ENCODE assay signal across 18 cellular contexts in genomic region chr9:96423985-96424336, GRCh38. TPM values are rescaled to one million over a fixed set of nuclear protein-coding genes. Genes with fewer than 3 reads are reported as not detected.
DNase-seq lines count a peak whose midpoint lies in the region; ATAC-seq and TF ChIP-seq lines count a peak whose summit lies in the region.
"Had no signal": no experiment of that assay in that cellular context is flagged by ENCODE, and none has a peak within 500 bp of the region (broad histone marks: within the 10 kb centered on the region; RNA-seq: fewer than 3 reads in every experiment).

No MANE protein-coding gene starts in this region.

- intact Hi-C loops in left ventricle myocardium inferior (cut with micrococcal nuclease) = no loop called here
- intact Hi-C loops in heart right ventricle (cut with DNase I) = no loop called here
- intact Hi-C loops in MCF 10A (cut with micrococcal nuclease) = no loop called here
- intact Hi-C loops in prostate gland (cut with DNase I) = no loop called here

- BruUV-seq in MCF 10A (replicated peaks; lab: Mats Ljungman, UMichigan) = no TSS peak

- H3K4me3 ChIP-seq in left ventricle myocardium inferior (no peak overlapping the region), heart right ventricle (no peak overlapping the region), prostate gland (no peak overlapping the region)
- H3K4me3 ChIP-seq: GM12878, HAP-1 had no signal

- peak overlapping the region; percentile 21 for H3K4me3 Mint-ChIP-seq in MCF 10A (ENCODE audit: unreplicated experiment)

- no peak for TF ChIP-seq CTCF in left ventricle myocardium inferior (IDR thresholded peaks at IDR 0.05; ENCODE audit: borderline replicate concordance)
- TF ChIP-seq CTCF in heart right ventricle (IDR thresholded peaks at IDR 0.05) = no peak
- no peak for TF ChIP-seq CTCF in MCF 10A (IDR thresholded peaks at IDR 0.05; ENCODE audit: unreplicated experiment)
- no peak for TF ChIP-seq CTCF in foreskin keratinocyte (conservative IDR thresholded peaks at IDR 0.05)
- no peak for TF ChIP-seq CTCF in prostate gland (IDR thresholded peaks at IDR 0.05)

- H3K36me3 Mint-ChIP-seq in MCF 10A (ENCODE audit: insufficient read depth, unreplicated experiment) = no peaks in the 10 kb centered on the region

- TF ChIP-seq POLR2A in prostate gland (IDR thresholded peaks at IDR 0.05) = no peak

- no peaks in the 10 kb centered on the region for H3K9me3 ChIP-seq in left ventricle myocardium inferior (replicated peaks)
- no peaks in the 10 kb centered on the region for H3K9me3 ChIP-seq in heart right ventricle
- no peaks in the 10 kb centered on the region for H3K9me3 ChIP-seq in prostate gland
- H3K9me3 ChIP-seq: HAP-1 had no signal

- CTCF ChIA-PET in MCF 10A (lab: Yijun Ruan, JAX) = interaction anchor here (0.6 to 1.8 kb wide), 6 partner anchors 18 to 244 kb away, joined by 3 to 4 read pairs (median 4); partner anchors contain the start of gene HABP4

- peaks cover 17% of the 10 kb centered on the region for H3K4me1 Mint-ChIP-seq in MCF 10A (ENCODE audit: insufficient read depth, unreplicated experiment)

- WGBS in heart right ventricle, 2 donors = 75 to 82% methylated on average over 6 of the region's 6 CpGs
- WGBS in prostate gland = 47% methylated on average over 6 of the region's 6 CpGs

- no peak for ATAC-seq in heart right ventricle
- peak; percentile 8 for ATAC-seq in foreskin keratinocyte
- ATAC-seq: GM12878 had no signal

- H3K27me3 ChIP-seq in left ventricle myocardium inferior (ENCODE audit: low read depth) = no peaks in the 10 kb centered on the region
- no peaks in the 10 kb centered on the region for H3K27me3 ChIP-seq in heart right ventricle
- no peaks in the 10 kb centered on the region for H3K27me3 ChIP-seq in foreskin keratinocyte
- no peaks in the 10 kb centered on the region for H3K27me3 ChIP-seq in prostate gland (replicated peaks; ENCODE audit: insufficient read depth)

- H3K27me3 Mint-ChIP-seq in MCF 10A (ENCODE audit: insufficient read depth, unreplicated experiment) = no peaks in the 10 kb centered on the region

- H3K27ac Mint-ChIP-seq in MCF 10A (ENCODE audit: low read depth, unreplicated experiment) = no peak overlapping the region

- no peaks in the 10 kb centered on the region for H3K9me3 Mint-ChIP-seq in MCF 10A (ENCODE audit: unreplicated experiment)

- H3K36me3 ChIP-seq in left ventricle myocardium inferior (no peaks in the 10 kb centered on the region), heart right ventricle (no peaks in the 10 kb centered on the region), prostate gland (no peaks in the 10 kb centered on the region)
- H3K36me3 ChIP-seq: HAP-1 had no signal

- POLR2A ChIA-PET in MCF 10A (lab: Yijun Ruan, JAX) = interaction anchor here (0.9 to 3.0 kb wide), 6 partner anchors 10 to 143 kb away, joined by 3 to 23 read pairs (median 6); partner anchors contain the start of gene HABP4

- DNase-seq in left ventricle myocardium inferior (no peak), heart right ventricle (no peak), MCF 10A (ENCODE audit: unreplicated experiment) (peak; percentile 38), foreskin keratinocyte (peak; percentile 26 to 56), prostate gland (ENCODE audit: low spot score) (peak; percentile 15), NOMO-1 treated with dmso at 0.1 percent for 144 hours (lab: John Stamatoyannopoulos, UW; ENCODE audit: unreplicated experiment) (no peak), GF-D8 (lab: John Stamatoyannopoulos, UW) (no peak), AML-193 (lab: John Stamatoyannopoulos, UW) (no peak)
- DNase-seq: 8988T, NCI-H1092, NCI-H1694, NCI-H2107, NCI-H226, NCI-H526 treated with DMSO at 0.1 percent for 48 hours, SHP77 treated with DMSO at 0.1 percent for 48 hours had no signal

- H3K4me1 ChIP-seq in left ventricle myocardium inferior (peaks cover 25% of the 10 kb centered on the region), heart right ventricle (peaks cover 7 to 25% (median 19%) of the 10 kb centered on the region in 9 donors), foreskin keratinocyte (peaks cover 17% of the 10 kb centered on the region), prostate gland (replicated peaks) (no peaks in the 10 kb centered on the region)

- H3K27ac ChIP-seq in left ventricle myocardium inferior (replicated peaks) (peak overlapping the region; percentile 37), heart right ventricle (peak overlapping the region in 4 of 10 donors; percentile 5 to 56 (median 6)), foreskin keratinocyte (no peak overlapping the region), prostate gland (no peak overlapping the region)
- H3K27ac ChIP-seq: C4-2B had no signal

RNA-seq across cellular contexts. Expression of gene ZNF367, which starts 5.8 kb away (rescaled TPM):
- total RNA-seq in left ventricle myocardium inferior = 3.9 TPM
- total RNA-seq in heart right ventricle = 1 to 10 TPM; 2.4 to 6.4 (median 4.0) TPM
- polyA plus RNA-seq in heart right ventricle = 1 to 10 TPM; 1.2 to 2.9 TPM
- 1.5 and 2.7 TPM in 2 replicates for total RNA-seq in MCF 10A (2022)
- 11.7 and 11.9 TPM in 2 replicates for total RNA-seq in foreskin keratinocyte
- 3.5 and 4.3 TPM in 2 replicates for polyA plus RNA-seq in foreskin keratinocyte
- 1 to 10 TPM; 2.9 to 5.5 TPM for total RNA-seq in prostate gland

RNA-seq across cellular contexts. Expression of gene HABP4, which starts 26.0 kb away (rescaled TPM):
- 23.1 TPM for total RNA-seq in left ventricle myocardium inferior
- total RNA-seq in heart right ventricle = 10 to 100 TPM; 20.8 to 30.4 (median 25.9) TPM
- 10 to 100 TPM; 21.2 to 25.1 TPM for polyA plus RNA-seq in heart right ventricle
- 4.3 and 6.3 TPM in 2 replicates for total RNA-seq in MCF 10A (2022)
- 5.6 and 6.3 TPM in 2 replicates for total RNA-seq in foreskin keratinocyte
- polyA plus RNA-seq in foreskin keratinocyte = 6.2 and 6.4 TPM in 2 replicates
- 10 to 100 TPM; 13.5 to 24.3 TPM for total RNA-seq in prostate gland

RNA-seq across cellular contexts. Expression of gene SLC35D2, which starts 40.5 kb away (rescaled TPM):
- total RNA-seq in left ventricle myocardium inferior (13.9 TPM), heart right ventricle (10 to 100 TPM; 10.8 to 20.8 (median 13.2) TPM), MCF 10A (2022) (20.8 and 28.0 TPM in 2 replicates), foreskin keratinocyte (15.0 and 24.1 TPM in 2 replicates), prostate gland (10 to 100 TPM; 27.4 to 29.7 TPM)
- polyA plus RNA-seq in heart right ventricle (10 to 100 TPM; 11.5 to 16.2 TPM), foreskin keratinocyte (17.0 and 24.0 TPM in 2 replicates)

Comparison
In these comparisons a context has a peak if more than half of its experiments do, and no peak if none do; other contexts are left out.
1. DNase-seq: peak in MCF 10A (single experiment), foreskin keratinocyte (2 of 2) and prostate gland (single experiment); none in left ventricle myocardium inferior (single experiment), heart right ventricle (0 of 2), NOMO-1 treated with dmso at 0.1 percent for 144 hours (single experiment), GF-D8 (single experiment) and AML-193 (0 of 2).